Comparison of ENCODE assay signal across 25 cellular contexts in the genomic region with DNA sequence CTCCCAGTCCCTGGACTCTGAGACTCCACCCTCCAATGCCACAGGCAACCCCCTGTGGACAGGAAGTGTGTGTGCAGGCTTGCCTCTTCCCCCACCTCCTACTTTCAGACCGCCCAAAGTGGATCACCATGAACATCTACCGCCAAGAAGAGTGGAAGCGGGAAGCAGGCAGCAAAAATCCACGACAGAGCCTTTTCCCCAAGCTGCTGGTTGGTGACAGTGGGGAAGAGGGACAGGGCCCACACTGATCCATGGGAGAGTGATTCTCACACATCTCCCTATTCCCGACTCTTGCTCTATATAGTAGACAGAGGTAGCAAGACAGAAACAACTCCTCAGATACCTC. TPM values are rescaled to one million over a fixed set of nuclear protein-coding genes. Genes with fewer than 3 reads are reported as not detected.
DNase-seq lines count a peak whose midpoint lies in the region; ATAC-seq and TF ChIP-seq lines count a peak whose summit lies in the region.
"Had no signal": no experiment of that assay in that cellular context is flagged by ENCODE, and none has a peak within 500 bp of the region (broad histone marks: within the 10 kb centered on the region; RNA-seq: fewer than 3 reads in every experiment).

No MANE protein-coding gene starts in this region.

- WGBS in sigmoid colon, 2 donors: 87 to 92% methylated on average over 5 of the region's 5 CpGs

- no peaks in the 10 kb centered on the region for H3K27me3 ChIP-seq in sigmoid colon
- H3K27me3 ChIP-seq: heart right ventricle, transverse colon had no signal

- H3K36me3 Mint-ChIP-seq in activated B cell treated with CpG ODN at 0.5 μM for 24 hours (ENCODE audit: low read depth) (no peaks in the 10 kb centered on the region), endothelial cell (ENCODE audit: low read depth, unreplicated experiment) (no peaks in the 10 kb centered on the region)
- H3K36me3 Mint-ChIP-seq: memory B cell; natural killer cell treated with Interleukin-12 subunit alpha and Interleukin-12 subunit beta and Interleukin-15 and Interleukin-18, amount 100 ng/mL, for 72 hours; stimulated activated memory B cell treated with anti-CD40 and anti-IgM and Interleukin-4, amounts not matched to agents 10 μg/mL and 1 μg/mL and 100 μg/mL, for 72 hours had no signal

- H3K27ac Mint-ChIP-seq in activated B cell treated with CpG ODN at 0.5 μM for 24 hours: peak overlapping the region; percentile 30
- H3K27ac Mint-ChIP-seq in endothelial cell (ENCODE audit: unreplicated experiment): no peak overlapping the region
- H3K27ac Mint-ChIP-seq: effector memory CD8-positive, alpha-beta T cell; memory B cell; natural killer cell treated with Interleukin-12 subunit alpha and Interleukin-12 subunit beta and Interleukin-15 and Interleukin-18, amount 100 ng/mL, for 72 hours; stimulated activated memory B cell treated with anti-CD40 and anti-IgM and Interleukin-4, amounts not matched to agents 10 μg/mL and 1 μg/mL and 100 μg/mL, for 72 hours had no signal

- no peak overlapping the region for H3K27ac ChIP-seq in sigmoid colon
- H3K27ac ChIP-seq: A549, heart right ventricle, prostate gland, SJCRH30, transverse colon had no signal

- H3K27me3 Mint-ChIP-seq in activated B cell treated with CpG ODN at 0.5 μM for 24 hours (peaks cover 3% of the 10 kb centered on the region), endothelial cell (ENCODE audit: unreplicated experiment) (peaks cover 3% of the 10 kb centered on the region)
- H3K27me3 Mint-ChIP-seq: CD4-positive, CD25-positive, alpha-beta regulatory T cell; central memory CD8-positive, alpha-beta T cell; effector memory CD8-positive, alpha-beta T cell; natural killer cell treated with Interleukin-12 subunit alpha and Interleukin-12 subunit beta and Interleukin-15 and Interleukin-18, amount 100 ng/mL, for 72 hours had no signal

- no peaks in the 10 kb centered on the region for H3K9me3 ChIP-seq in sigmoid colon
- H3K9me3 ChIP-seq: A549, heart right ventricle, prostate gland, SJCRH30, transverse colon had no signal

- no peak overlapping the region for H3K4me3 Mint-ChIP-seq in activated B cell treated with CpG ODN at 0.5 μM for 24 hours
- H3K4me3 Mint-ChIP-seq in endothelial cell (ENCODE audit: unreplicated experiment): no peak overlapping the region
- H3K4me3 Mint-ChIP-seq: CD4-positive, CD25-positive, alpha-beta regulatory T cell; central memory CD8-positive, alpha-beta T cell; effector memory CD8-positive, alpha-beta T cell; natural killer cell treated with Interleukin-12 subunit alpha and Interleukin-12 subunit beta and Interleukin-15 and Interleukin-18, amount 100 ng/mL, for 72 hours had no signal

- TF ChIP-seq EP300 in sigmoid colon (IDR thresholded peaks at IDR 0.05): no peak

- no peak for TF ChIP-seq POLR2A in sigmoid colon (IDR thresholded peaks at IDR 0.05)

- TF ChIP-seq CTCF in activated B cell treated with CpG ODN at 0.5 μM for 24 hours (IDR thresholded peaks at IDR 0.05) (no peak), sigmoid colon (IDR thresholded peaks at IDR 0.05) (no peak), endothelial cell (IDR thresholded peaks at IDR 0.05; ENCODE audit: unreplicated experiment) (no peak)

- POLR2A ChIA-PET in activated B cell treated with CpG ODN at 0.5 μM for 24 hours (lab: Charles Lee): no interaction called here

- peaks cover 24% of the 10 kb centered on the region for H3K4me1 Mint-ChIP-seq in activated B cell treated with CpG ODN at 0.5 μM for 24 hours
- peaks cover 31% of the 10 kb centered on the region for H3K4me1 Mint-ChIP-seq in endothelial cell (ENCODE audit: unreplicated experiment)
- H3K4me1 Mint-ChIP-seq: central memory CD8-positive, alpha-beta T cell had no signal

- ATAC-seq in GM21529 (IDR thresholded peaks at IDR 0.05; ENCODE audit: unreplicated experiment) (peak; percentile 15), activated B cell treated with CpG ODN at 0.5 μM for 24 hours (ENCODE audit: low read depth) (no peak), GM19452 (IDR thresholded peaks at IDR 0.05; ENCODE audit: unreplicated experiment) (no peak)
- ATAC-seq: A549; effector memory CD8-positive, alpha-beta T cell; heart right ventricle had no signal

- DNase-seq in activated CD8-positive, alpha-beta memory T cell treated with anti-CD3 and anti-CD28 coated beads for 24 hours: peak; percentile 43
- no peak for DNase-seq in activated CD8-positive, alpha-beta memory T cell treated with anti-CD3 and anti-CD28 coated beads, Interleukin-2, amount 50 U/mL, for 4 hours
- no peak for DNase-seq in activated B cell treated with CpG ODN at 0.5 μM for 24 hours
- peak; percentile 26 for DNase-seq in sigmoid colon
- DNase-seq in endothelial cell (ENCODE audit: low spot score): no peak
- no peak for DNase-seq in stimulated activated naive CD4-positive, alpha-beta T cell treated with Interleukin-2 at 50 U/mL for 16 hours (lab: John Stamatoyannopoulos, UW)
- DNase-seq: amygdala; CD4-positive, CD25-positive, alpha-beta regulatory T cell; effector memory CD8-positive, alpha-beta T cell; heart right ventricle; NCI-H1092 treated with DMSO at 0.1 percent for 48 hours; NCI-H2107; NCI-H526 treated with DMSO at 0.1 percent for 48 hours; OCI-M1; SJCRH30; T-helper 2 cell; transverse colon had no signal

- CTCF ChIA-PET in activated B cell treated with CpG ODN at 0.5 μM for 24 hours (lab: Charles Lee): no interaction called here

- H3K4me1 ChIP-seq in sigmoid colon: peaks cover 0 to 10% (median 9%) of the 10 kb centered on the region in 4 donors
- H3K4me1 ChIP-seq: A549, prostate gland, transverse colon had no signal

- intact Hi-C loops in activated B cell treated with CpG ODN at 0.5 μM for 24 hours (cut with micrococcal nuclease) (loop anchor here (5.0 kb wide), 1 partner anchor 59 kb away; a partner anchor contains a TSS), sigmoid colon (cut with DNase I) (no loop called here)

- peaks cover 3 to 43% (median 9%) of the 10 kb centered on the region in 4 donors for H3K36me3 ChIP-seq in sigmoid colon
- H3K36me3 ChIP-seq: heart right ventricle, prostate gland, SJCRH30, transverse colon had no signal

- no peaks in the 10 kb centered on the region for H3K9me3 Mint-ChIP-seq in activated B cell treated with CpG ODN at 0.5 μM for 24 hours
- H3K9me3 Mint-ChIP-seq in endothelial cell (ENCODE audit: unreplicated experiment): no peaks in the 10 kb centered on the region
- H3K9me3 Mint-ChIP-seq: central memory CD8-positive, alpha-beta T cell; effector memory CD8-positive, alpha-beta T cell; memory B cell; natural killer cell treated with Interleukin-12 subunit alpha and Interleukin-12 subunit beta and Interleukin-15 and Interleukin-18, amount 100 ng/mL, for 72 hours; stimulated activated memory B cell treated with anti-CD40 and anti-IgM and Interleukin-4, amounts not matched to agents 10 μg/mL and 1 μg/mL and 100 μg/mL, for 72 hours had no signal

- no peak overlapping the region for H3K4me3 ChIP-seq in sigmoid colon
- H3K4me3 ChIP-seq: A549, heart right ventricle, prostate gland, SJCRH30, transverse colon had no signal

RNA-seq across cellular contexts. Expression of a gene that starts 53.4 kb away (rescaled TPM):
- total RNA-seq in activated B cell treated with CpG ODN at 0.5 μM for 24 hours (not detected in 2 replicates), sigmoid colon (not detected), endothelial cell (ENCODE audit: unreplicated experiment) (not detected)
- polyA plus RNA-seq in sigmoid colon: not detected
- total RNA-seq: CD4-positive, CD25-positive, alpha-beta regulatory T cell; natural killer cell treated with Interleukin-12 subunit alpha and Interleukin-12 subunit beta and Interleukin-15 and Interleukin-18, amount 100 ng/mL, for 72 hours; SJCRH30; transverse colon had no signal
- polyA plus RNA-seq: A549; CD4-positive, CD25-positive, alpha-beta regulatory T cell had no signal

RNA-seq across cellular contexts. Expression of a gene that starts 58.0 kb away (rescaled TPM):
- 0.83 and 2.0 TPM in 2 replicates for total RNA-seq in activated B cell treated with CpG ODN at 0.5 μM for 24 hours
- total RNA-seq in sigmoid colon: 10 to 100 TPM; 12.5 to 53.7 (median 19.0) TPM
- polyA plus RNA-seq in sigmoid colon: 1 to 10 TPM in 1 of 3 donors, under 1 TPM in 1, not detected in 1; under 0.01 to 4.4 TPM
- total RNA-seq in endothelial cell (ENCODE audit: unreplicated experiment): 6.6 TPM
- total RNA-seq: SJCRH30 had no signal

Comparison
In these comparisons a context has a peak if more than half of its experiments do, and no peak if none do; other contexts are left out.
1. DNase-seq: peak in activated CD8-positive, alpha-beta memory T cell treated with anti-CD3 and anti-CD28 coated beads for 24 hours (single experiment) and sigmoid colon (single experiment); none in activated CD8-positive, alpha-beta memory T cell treated with anti-CD3 and anti-CD28 coated beads, Interleukin-2, amount 50 U/mL, for 4 hours (single experiment), activated B cell treated with CpG ODN at 0.5 μM for 24 hours (single experiment), endothelial cell (single experiment) and stimulated activated naive CD4-positive, alpha-beta T cell treated with Interleukin-2 at 50 U/mL for 16 hours (single experiment).